In the genomic region with DNA sequence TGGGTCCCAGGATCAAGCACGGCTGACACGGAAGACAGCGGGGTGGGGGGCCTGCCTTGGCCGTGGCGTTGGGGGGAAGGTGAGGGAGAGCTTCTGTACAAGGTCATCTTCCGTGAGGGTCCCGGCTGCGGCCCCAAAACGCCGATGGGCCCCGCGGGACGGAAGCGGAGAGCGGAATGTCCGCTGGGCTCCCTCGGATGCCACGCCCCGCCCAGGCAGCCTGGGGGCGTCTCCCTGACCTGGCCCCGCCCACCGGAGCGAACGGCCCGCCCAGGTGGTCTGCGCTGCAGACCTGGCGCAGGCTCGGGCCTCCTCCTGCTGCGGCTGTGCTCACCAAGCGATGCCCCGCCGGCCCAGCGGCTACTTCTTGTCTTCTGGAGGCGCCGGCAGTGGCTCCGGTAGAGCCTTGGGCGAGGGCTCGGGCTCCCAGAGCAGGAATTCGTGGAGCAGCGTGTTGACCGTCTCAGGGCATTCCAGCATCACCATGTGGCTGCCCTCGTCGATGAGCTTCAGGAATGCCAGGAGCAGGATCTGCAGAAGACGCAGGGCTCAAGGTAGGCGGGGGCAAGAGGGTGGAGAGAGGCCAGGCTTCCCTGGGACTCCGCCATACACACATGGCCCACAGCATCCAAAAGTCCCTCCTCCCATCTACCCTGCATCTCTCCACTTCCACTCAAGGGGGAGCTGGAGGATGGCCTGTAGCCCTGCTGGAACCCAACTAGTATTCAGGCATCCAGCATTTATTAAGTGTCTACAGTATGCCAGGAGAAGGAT, we compare ENCODE assay signal across 8 cellular contexts. TPM values are rescaled to one million over a fixed set of nuclear protein-coding genes. Genes with fewer than 3 reads are reported as not detected.
DNase-seq lines count a peak whose midpoint lies in the region; ATAC-seq and TF ChIP-seq lines count a peak whose summit lies in the region.

No MANE protein-coding gene starts in this region.

- peak overlapping the region; percentile 79 for H3K4me2 ChIP-seq in mesendoderm (ENCODE audit: low read length)

- WGBS in mesendoderm (ENCODE audit: extremely low coverage, insufficient coverage, low lambda C conversion rate): no CpG with 5 or more reads among the region's 46 CpGs

- no peak overlapping the region for H3K27ac ChIP-seq in effector memory CD4-positive, alpha-beta T cell (ENCODE audit: insufficient read depth, low read length, poor library complexity, severe bottlenecking)
- peak overlapping the region; percentile 45 for H3K27ac ChIP-seq in mesendoderm (ENCODE audit: low read depth, low read length)

- peaks cover 15% of the 10 kb centered on the region for H3K4me1 Mint-ChIP-seq in activated CD8-positive, alpha-beta T cell treated with anti-CD3 and anti-CD28 coated beads, Interleukin-2, amount 10 ng/mL, durations not matched to agents 7 days and 5 days (ENCODE audit: low read depth)

- no peak overlapping the region for H2BK120ac ChIP-seq in mesendoderm (ENCODE audit: low read depth, low read length)

- no peak overlapping the region for H2AK5ac ChIP-seq in mesendoderm (ENCODE audit: low read length)

- TF ChIP-seq CTCF in GM12873 (IDR thresholded peaks at IDR 0.05; ENCODE audit: insufficient read depth, low read depth, low read length, missing control alignments): peak; percentile 85

- H4K8ac ChIP-seq in mesendoderm (ENCODE audit: low read depth, low read length): no peak overlapping the region

- H3K9ac ChIP-seq in mesendoderm (ENCODE audit: low read length): peak overlapping the region; percentile 82

- POLR2A ChIA-PET in activated CD8-positive, alpha-beta T cell treated with anti-CD3 and anti-CD28 coated beads, Interleukin-2, amount 10 ng/mL, durations not matched to agents 7 days and 5 days (lab: Charles Lee): interaction anchor here (0.5 to 1.6 kb wide), 5 partner anchors 11 to 113 kb away, joined by 3 to 9 read pairs (median 4); a partner anchor contains a TSS

- H3K18ac ChIP-seq in mesendoderm (ENCODE audit: low read length): peak overlapping the region; percentile 19

- peak overlapping the region; percentile 94 for H3K56ac ChIP-seq in mesendoderm (ENCODE audit: low read length)

- H3K27me3 Mint-ChIP-seq in activated CD8-positive, alpha-beta T cell treated with anti-CD3 and anti-CD28 coated beads, Interleukin-2, amount 10 ng/mL, durations not matched to agents 7 days and 5 days (ENCODE audit: low read depth): peaks cover 4% of the 10 kb centered on the region

- no peaks in the 10 kb centered on the region for H3K79me1 ChIP-seq in mesendoderm (ENCODE audit: low read length)

- H3K36me3 ChIP-seq in effector memory CD4-positive, alpha-beta T cell (ENCODE audit: control insufficient read depth, insufficient read depth, low read length): no peaks in the 10 kb centered on the region
- H3K36me3 ChIP-seq in mesendoderm (ENCODE audit: control insufficient read depth, insufficient read depth, low read length): no peaks in the 10 kb centered on the region

- H3K9me3 Mint-ChIP-seq in activated CD8-positive, alpha-beta T cell treated with anti-CD3 and anti-CD28 coated beads, Interleukin-2, amount 10 ng/mL, durations not matched to agents 7 days and 5 days (ENCODE audit: insufficient read depth): no peaks in the 10 kb centered on the region

- H3K27ac Mint-ChIP-seq in activated CD8-positive, alpha-beta T cell treated with anti-CD3 and anti-CD28 coated beads, Interleukin-2, amount 10 ng/mL, durations not matched to agents 7 days and 5 days: peak overlapping the region; percentile 77

- no peak overlapping the region for H3K4ac ChIP-seq in mesendoderm (ENCODE audit: low read depth, low read length)

- H2BK5ac ChIP-seq in mesendoderm (ENCODE audit: low read length): no peak overlapping the region

- H3K27me3 ChIP-seq in effector memory CD4-positive, alpha-beta T cell (replicated peaks; ENCODE audit: control insufficient read depth, insufficient read depth, low read length, poor library complexity, severe bottlenecking): no peaks in the 10 kb centered on the region
- no peaks in the 10 kb centered on the region for H3K27me3 ChIP-seq in mesendoderm (ENCODE audit: insufficient read depth, low read length, poor library complexity)

- H3K4me1 ChIP-seq in effector memory CD4-positive, alpha-beta T cell (ENCODE audit: control insufficient read depth, insufficient read depth, low read length, poor library complexity, severe bottlenecking): peaks cover 6% of the 10 kb centered on the region
- H3K4me1 ChIP-seq in mesendoderm (ENCODE audit: control insufficient read depth, low read depth, low read length): no peaks in the 10 kb centered on the region

- no peaks in the 10 kb centered on the region for H3K9me3 ChIP-seq in effector memory CD4-positive, alpha-beta T cell (ENCODE audit: control insufficient read depth, low read length)

- H2BK15ac ChIP-seq in mesendoderm (replicated peaks; ENCODE audit: low read depth): no peak overlapping the region

- peaks cover 1% of the 10 kb centered on the region for H3K79me2 ChIP-seq in mesendoderm (ENCODE audit: control insufficient read depth, insufficient read depth, low read length)

- CTCF ChIA-PET in activated CD8-positive, alpha-beta T cell treated with anti-CD3 and anti-CD28 coated beads, Interleukin-2, amount 10 ng/mL, durations not matched to agents 7 days and 5 days (lab: Charles Lee): interaction anchor here (0.6 to 5.4 kb wide), 17 partner anchors 10 to 113 kb away, joined by 3 to 33 read pairs (median 3); a partner anchor contains a TSS

- DNase-seq in NCI-H526 (lab: John Stamatoyannopoulos, UW) (peak; percentile 75 to 79), mesendoderm (peak; percentile 98), NCI-H1436 (lab: John Stamatoyannopoulos, UW) (no peak)
- DNase-seq in activated CD8-positive, alpha-beta T cell treated with anti-CD3 and anti-CD28 coated beads, Interleukin-2, amount 10 ng/mL, durations not matched to agents 7 days and 5 days: peak; percentile 86
- DNase-seq in effector memory CD4-positive, alpha-beta T cell: peak; percentile 58 to 68 (median 59)
- DNase-seq in stimulated activated CD8-positive, alpha-beta memory T cell treated with anti-CD3 and anti-CD28 coated beads, Interleukin-2, amount 100 ng/mL, for 1 hour (ENCODE audit: low read depth in 2 of 2): peak; percentile 56 to 59

- H4K5ac ChIP-seq in mesendoderm (ENCODE audit: low read length): no peak overlapping the region

- peak overlapping the region; percentile 37 for H3K23ac ChIP-seq in mesendoderm (ENCODE audit: low read length)

- peaks cover 6% of the 10 kb centered on the region for H3K36me3 Mint-ChIP-seq in activated CD8-positive, alpha-beta T cell treated with anti-CD3 and anti-CD28 coated beads, Interleukin-2, amount 10 ng/mL, durations not matched to agents 7 days and 5 days (ENCODE audit: low read depth)

- peak; percentile 63 for ATAC-seq in HG02571 (IDR thresholded peaks at IDR 0.05; ENCODE audit: unreplicated experiment)
- peak; percentile 97 for ATAC-seq in activated CD8-positive, alpha-beta T cell treated with anti-CD3 and anti-CD28 coated beads, Interleukin-2, amount 10 ng/mL, durations not matched to agents 7 days and 5 days

- peak overlapping the region; percentile 85 for H3K4me3 Mint-ChIP-seq in activated CD8-positive, alpha-beta T cell treated with anti-CD3 and anti-CD28 coated beads, Interleukin-2, amount 10 ng/mL, durations not matched to agents 7 days and 5 days

- peak overlapping the region; percentile 68 for H3K4me3 ChIP-seq in effector memory CD4-positive, alpha-beta T cell (ENCODE audit: insufficient read depth, low read depth, low read length, poor library complexity, severe bottlenecking)
- H3K4me3 ChIP-seq in mesendoderm (ENCODE audit: low read length): peak overlapping the region; percentile 50

RNA-seq across cellular contexts. Expression of a gene that starts 10.7 kb away (rescaled TPM):
- 1 to 10 TPM; 8.9 to 9.7 TPM for total RNA-seq in activated CD8-positive, alpha-beta T cell treated with anti-CD3 and anti-CD28 coated beads, Interleukin-2, amount 10 ng/mL, durations not matched to agents 7 days and 5 days
- 4.9 TPM for polyA plus RNA-seq in mesendoderm (2013, experiment 1 of 2)
- 5.1 TPM for polyA plus RNA-seq in mesendoderm (2013, experiment 2 of 2)

RNA-seq across cellular contexts. Expression of a gene that starts 10.8 kb away (rescaled TPM):
- total RNA-seq in activated CD8-positive, alpha-beta T cell treated with anti-CD3 and anti-CD28 coated beads, Interleukin-2, amount 10 ng/mL, durations not matched to agents 7 days and 5 days: 10 to 100 TPM; 10.7 to 13.8 TPM
- polyA plus RNA-seq in mesendoderm (2013, experiment 1 of 2): 1.6 TPM
- 1.8 TPM for polyA plus RNA-seq in mesendoderm (2013, experiment 2 of 2)

RNA-seq across cellular contexts. Expression of a gene that starts 13.2 kb away (rescaled TPM):
- total RNA-seq in activated CD8-positive, alpha-beta T cell treated with anti-CD3 and anti-CD28 coated beads, Interleukin-2, amount 10 ng/mL, durations not matched to agents 7 days and 5 days: 100 to 1,000 TPM; 112 to 126 TPM
- 73.8 TPM for polyA plus RNA-seq in mesendoderm (2013, experiment 1 of 2)
- 75.8 TPM for polyA plus RNA-seq in mesendoderm (2013, experiment 2 of 2)

RNA-seq across cellular contexts. Expression of a gene that starts 16.9 kb away (rescaled TPM):
- total RNA-seq in activated CD8-positive, alpha-beta T cell treated with anti-CD3 and anti-CD28 coated beads, Interleukin-2, amount 10 ng/mL, durations not matched to agents 7 days and 5 days: 10 to 100 TPM; 44.6 to 49.8 TPM
- 87.4 TPM for polyA plus RNA-seq in mesendoderm (2013, experiment 1 of 2)
- 85.3 TPM for polyA plus RNA-seq in mesendoderm (2013, experiment 2 of 2)

RNA-seq across cellular contexts. Expression of a gene that starts 25.2 kb away (rescaled TPM):
- total RNA-seq in activated CD8-positive, alpha-beta T cell treated with anti-CD3 and anti-CD28 coated beads, Interleukin-2, amount 10 ng/mL, durations not matched to agents 7 days and 5 days: 100 to 1,000 TPM; 116 to 117 TPM
- 119 TPM for polyA plus RNA-seq in mesendoderm (2013, experiment 1 of 2)
- 120 TPM for polyA plus RNA-seq in mesendoderm (2013, experiment 2 of 2)
